In genomic region chr13:110436276-110436675, GRCh38 we compare ENCODE assay signal across 19 cellular contexts.
"Had no signal": no experiment of that assay in that cellular context is flagged by ENCODE, and none has a peak within 500 bp of the region (broad histone marks: within the 10 kb centered on the region; RNA-seq: fewer than 3 reads in every experiment).

No MANE protein-coding gene starts in this region.

- H3K4me3 ChIP-seq: transverse colon, uterus had no signal

- H3K9me3 ChIP-seq: transverse colon, uterus had no signal

- H3K27ac Mint-ChIP-seq: activated CD8-positive, alpha-beta T cell treated with anti-CD3 and anti-CD28 coated beads for 36 hours; activated naive CD4-positive, alpha-beta T cell treated with anti-CD3 and anti-CD28 coated beads for 36 hours; immature natural killer cell; memory B cell had no signal

- DNase-seq: activated CD4-positive, alpha-beta T cell treated with anti-CD3 and anti-CD28 coated beads for 48 hours; activated CD4-positive, CD25-positive, alpha-beta regulatory T cell; activated CD8-positive, alpha-beta T cell treated with anti-CD3 and anti-CD28 coated beads for 36 hours; activated naive CD4-positive, alpha-beta T cell treated with anti-CD3 and anti-CD28 coated beads for 36 hours; activated T-cell treated with anti-CD3 and anti-CD28 coated beads, Interleukin-2, amount 50 U/mL, for 1 hour; aorta; immature natural killer cell; stimulated activated CD4-positive, alpha-beta T cell treated with anti-CD3 and anti-CD28 coated beads, Interleukin-1b, Interleukin-23, amount 100 ng/mL, for 48 hours; stimulated activated CD8-positive, alpha-beta memory T cell treated with anti-CD3 and anti-CD28 coated beads, Interleukin-4, amount 100 ng/mL, for 48 hours; stimulated activated naive CD4-positive, alpha-beta T cell; T-helper 1 cell; T-helper 9 cell; transverse colon; uterus had no signal

- H3K27me3 ChIP-seq: transverse colon, uterus had no signal

- H2AFZ ChIP-seq: parathyroid adenoma had no signal

- H3K9ac ChIP-seq: parathyroid adenoma had no signal

- H3K4me1 ChIP-seq: parathyroid adenoma, transverse colon, uterus had no signal

- H3K4me1 Mint-ChIP-seq: immature natural killer cell, memory B cell had no signal

- FAIRE-seq: colon, endometrium had no signal

- H3K79me2 ChIP-seq: parathyroid adenoma had no signal

- H3K27ac ChIP-seq: parathyroid adenoma, transverse colon, uterus had no signal

- H3K36me3 Mint-ChIP-seq: immature natural killer cell, memory B cell had no signal

- H3K4me3 Mint-ChIP-seq: activated CD8-positive, alpha-beta T cell treated with anti-CD3 and anti-CD28 coated beads for 36 hours; activated naive CD4-positive, alpha-beta T cell treated with anti-CD3 and anti-CD28 coated beads for 36 hours; immature natural killer cell; memory B cell had no signal

- H3K36me3 ChIP-seq: transverse colon, uterus had no signal

- H3K9me3 Mint-ChIP-seq: activated CD8-positive, alpha-beta T cell treated with anti-CD3 and anti-CD28 coated beads for 36 hours; activated naive CD4-positive, alpha-beta T cell treated with anti-CD3 and anti-CD28 coated beads for 36 hours; immature natural killer cell; memory B cell had no signal

- ATAC-seq: activated CD8-positive, alpha-beta T cell treated with anti-CD3 and anti-CD28 coated beads for 36 hours; SK-N-SH treated with all-trans-retinoic acid at 6 μM for 48 hours had no signal
